In genomic region chr2:239108459-239108858, GRCh38 we compare ENCODE assay signal across 19 cellular contexts.
DNase-seq lines count a peak whose midpoint lies in the region; ATAC-seq and TF ChIP-seq lines count a peak whose summit lies in the region.
"Had no signal": no experiment of that assay in that cellular context is flagged by ENCODE, and none has a peak within 500 bp of the region (broad histone marks: within the 10 kb centered on the region; RNA-seq: fewer than 3 reads in every experiment).

No MANE protein-coding gene starts in this region.

- in situ Hi-C loops in T47D (cut with HindIII; ENCODE audit: low pct_unique_long_range_greater_than_20kb, low sequenced_read_pairs), result no loop called here
- in situ Hi-C loops in transverse colon (cut with MboI; ENCODE audit: low pct_ligation_motif_present in 1 of 4, low pct_unique_long_range_greater_than_20kb in 1 of 4, low sequenced_read_pairs in 3 of 4), result no loop called here

- DNase-seq in T47D (ENCODE audit: low read depth in 1 of 2, low spot score in 1 of 2) (peak; percentile 25 to 38), MCF 10A (ENCODE audit: unreplicated experiment) (no peak), choroid plexus epithelial cell (ENCODE audit: low read depth) (peak; percentile 14), left kidney (ENCODE audit: low read depth, low spot score) (peak; percentile 46), transverse colon (no peak)
- DNase-seq in activated effector memory CD4-positive, alpha-beta T cell treated with anti-CD3 and anti-CD28 coated beads, Interleukin-2, amount 50 U/mL, for 16 hours, result no peak
- DNase-seq: 8988T; BE2C; Caco-2; CD4-positive, alpha-beta T cell; GDM1; H9; NCI-H1436 treated with DMSO at 0.1 percent for 48 hours; NCI-H526 had no signal

- peak overlapping the region in 3 of 4 donors; percentile 17 to 77 (median 25) for H3K27ac ChIP-seq in transverse colon
- H3K27ac ChIP-seq: PC-9 had no signal

- H3K9me3 Mint-ChIP-seq in MCF 10A (ENCODE audit: unreplicated experiment), result no peaks in the 10 kb centered on the region
- H3K9me3 Mint-ChIP-seq: CD4-positive, alpha-beta T cell; H9 had no signal

- H3K27me3 Mint-ChIP-seq in MCF 10A (ENCODE audit: insufficient read depth, unreplicated experiment), result no peaks in the 10 kb centered on the region
- H3K27me3 Mint-ChIP-seq: CD4-positive, alpha-beta T cell had no signal

- H3K36me3 Mint-ChIP-seq in MCF 10A (ENCODE audit: insufficient read depth, unreplicated experiment), result peaks cover 18% of the 10 kb centered on the region

- peaks cover 9% of the 10 kb centered on the region for H3K4me1 Mint-ChIP-seq in MCF 10A (ENCODE audit: insufficient read depth, unreplicated experiment)
- H3K4me1 Mint-ChIP-seq: H9 had no signal

- peaks cover 0 to 27% (median 2%) of the 10 kb centered on the region in 4 donors for H3K36me3 ChIP-seq in transverse colon

- WGBS in transverse colon (ENCODE audit: low coverage in 1 of 2), 2 donors, result 71% methylated on average over 6 of the region's 6 CpGs; no CpG with 5 or more reads in 1 of the 2 donors

- H3K4me3 ChIP-seq in choroid plexus epithelial cell (ENCODE audit: low read depth, low read length), result no peak overlapping the region
- no peak overlapping the region for H3K4me3 ChIP-seq in transverse colon
- H3K4me3 ChIP-seq: PC-9, SJSA1 had no signal

- no peaks in the 10 kb centered on the region for H3K9me3 ChIP-seq in transverse colon
- H3K9me3 ChIP-seq: BE2C, Caco-2, SJSA1 had no signal

- no peaks in the 10 kb centered on the region for H3K27me3 ChIP-seq in transverse colon
- H3K27me3 ChIP-seq: BE2C, SJSA1 had no signal

- no peak for ATAC-seq in HG02678 (IDR thresholded peaks at IDR 0.05; ENCODE audit: unreplicated experiment)
- ATAC-seq in HG02885 (IDR thresholded peaks at IDR 0.05; ENCODE audit: poor library complexity, unreplicated experiment), result no peak
- ATAC-seq: HepG2 had no signal

- no peak for TF ChIP-seq POLR2A in transverse colon (IDR thresholded peaks at IDR 0.05)

- CTCF ChIA-PET in MCF 10A (lab: Yijun Ruan, JAX), result interaction anchor here (0.5 to 0.7 kb wide), 3 partner anchors 151 to 861 kb away, joined by 3 read pairs; no protein-coding TSS in a partner anchor

- TF ChIP-seq CTCF in MCF 10A (IDR thresholded peaks at IDR 0.05; ENCODE audit: unreplicated experiment), result no peak
- TF ChIP-seq CTCF in choroid plexus epithelial cell (conservative IDR thresholded peaks at IDR 0.05; ENCODE audit: low read depth, low read length), result no peak
- TF ChIP-seq CTCF in transverse colon (IDR thresholded peaks at IDR 0.05), result no peak

- peaks cover 11 to 24% (median 12%) of the 10 kb centered on the region in 4 donors for H3K4me1 ChIP-seq in transverse colon
- H3K4me1 ChIP-seq: Caco-2 had no signal

- H3K27ac Mint-ChIP-seq in MCF 10A (ENCODE audit: low read depth, unreplicated experiment), result no peak overlapping the region
- H3K27ac Mint-ChIP-seq: CD4-positive, alpha-beta T cell had no signal

- intact Hi-C loops in MCF 10A (cut with micrococcal nuclease), result loop anchor here (5.0 kb wide), 1 partner anchor 136 kb away; no protein-coding TSS in a partner anchor
- intact Hi-C loops in transverse colon (cut with DNase I; ENCODE audit: low total_unique reads), result loop anchor here (10.0 kb wide), 1 partner anchor 296 kb away; the partner anchor contains the start of gene HDAC4

- TF ChIP-seq EP300 in transverse colon (IDR thresholded peaks at IDR 0.05; ENCODE audit: low read depth), result no peak

- POLR2A ChIA-PET in MCF 10A (lab: Yijun Ruan, JAX), result interaction anchor here (0.7 to 1.7 kb wide), 2 partner anchors 10 to 34 kb away, joined by 3 to 6 read pairs; no protein-coding TSS in a partner anchor

- H3K4me3 Mint-ChIP-seq in MCF 10A (ENCODE audit: unreplicated experiment), result no peak overlapping the region
- H3K4me3 Mint-ChIP-seq: CD4-positive, alpha-beta T cell; H9 had no signal

- no TSS peak for BruUV-seq in MCF 10A (replicated peaks; lab: Mats Ljungman, UMichigan)

Comparison
In these comparisons a context has a peak if more than half of its experiments do, and no peak if none do; other contexts are left out.
1. DNase-seq: peak in T47D (2 of 2), choroid plexus epithelial cell (single experiment) and left kidney (single experiment); none in MCF 10A (single experiment), transverse colon (single experiment) and activated effector memory CD4-positive, alpha-beta T cell treated with anti-CD3 and anti-CD28 coated beads, Interleukin-2, amount 50 U/mL, for 16 hours (single experiment).